11 cellular contexts compared by ENCODE assay signal in genomic region chr21:42125571-42126544, GRCh38. TPM values are rescaled to one million over a fixed set of nuclear protein-coding genes. Genes with fewer than 3 reads are reported as not detected.
A peak's percentile ranks its signal among the peaks of the same experiment; 100 is the strongest.
DNase-seq lines count a peak whose midpoint lies in the region; ATAC-seq, FAIRE-seq and TF ChIP-seq lines count a peak whose summit lies in the region.
"Had no signal": no experiment of that assay in that cellular context is flagged by ENCODE, and none has a peak within 500 bp of the region (broad histone marks: within the 10 kb centered on the region; RNA-seq: fewer than 3 reads in every experiment).

No MANE protein-coding gene starts in this region.

- no peak overlapping the region for H3K9ac ChIP-seq in endothelial cell of umbilical vein (replicated peaks; ENCODE audit: extremely low read depth, insufficient read depth, low read length)

- dilution Hi-C loops in endothelial cell of umbilical vein (cut with MboI; ENCODE audit: extremely low pct_ligation_motif_present, low sequenced_read_pairs) = no loop called here

- no peaks in the 10 kb centered on the region for H3K79me2 ChIP-seq in endothelial cell of umbilical vein (ENCODE audit: control insufficient read depth, insufficient read depth, low read length)

- H3K27ac ChIP-seq in endothelial cell of umbilical vein (ENCODE audit: insufficient read depth, low read depth, low read length) (no peak overlapping the region), spleen (no peak overlapping the region)

- no peaks in the 10 kb centered on the region for H3K9me1 ChIP-seq in endothelial cell of umbilical vein (replicated peaks; ENCODE audit: control insufficient read depth, extremely low read depth, insufficient read depth, low read length)

- TF ChIP-seq CTCF in endothelial cell of umbilical vein (IDR thresholded peaks at IDR 0.05; ENCODE audit: extremely low read depth in 1 of 2, insufficient read depth in 1 of 2, low read depth in 1 of 2, low read length in 2 of 2) = no peak
- TF ChIP-seq CTCF in spleen (IDR thresholded peaks at IDR 0.05 in 8 of 11, conservative IDR thresholded peaks at IDR 0.05 in 3 of 11) = no peak

- FAIRE-seq in endothelial cell of umbilical vein (lab: Jason Lieb, UNC) = no peak
- FAIRE-seq: frontal cortex, TTC549 had no signal

- H2AFZ ChIP-seq in endothelial cell of umbilical vein (ENCODE audit: low read depth, low read length) = no peak overlapping the region

- no peaks in the 10 kb centered on the region for H3K9me3 ChIP-seq in endothelial cell of umbilical vein (replicated peaks; ENCODE audit: control insufficient read depth, insufficient read depth, low read length)
- no peaks in the 10 kb centered on the region for H3K9me3 ChIP-seq in spleen

- intact Hi-C loops in endothelial cell of umbilical vein (cut with micrococcal nuclease) (no loop called here), spleen (cut with DNase I; ENCODE audit: low total_unique reads) (no loop called here)

- no peak overlapping the region for H3K4me2 ChIP-seq in endothelial cell of umbilical vein (ENCODE audit: insufficient read depth, low read length)

- POLR2A ChIA-PET in endothelial cell of umbilical vein (lab: Charles Lee) = no interaction called here

- DNase-seq in NCI-H82 (lab: John Stamatoyannopoulos, UW) (peak; percentile 33), NCI-H82 treated with DMSO at 0.1 percent for 48 hours (lab: John Stamatoyannopoulos, UW; ENCODE audit: unreplicated experiment) (no peak), NCI-H345 (lab: John Stamatoyannopoulos, UW) (peak; percentile 69), endothelial cell of umbilical vein (ENCODE audit: low read depth, low spot score) (no peak), spleen (peak; percentile 70), HUDEP-2 (lab: John Stamatoyannopoulos, UW; ENCODE audit: unreplicated experiment in 76 of 76) (no peak)
- DNase-seq: stimulated activated CD4-positive, alpha-beta T cell treated with anti-CD3 and anti-CD28 coated beads, Interleukin-4, amount 100 ng/mL, for 4 hours had no signal

- WGBS in spleen, 5 donors = 40 to 56% (median 50%) methylated on average over 17 to 29 of the region's 29 CpGs

- H3K4me3 ChIP-seq in endothelial cell of umbilical vein (replicated peaks in 1 of 3; ENCODE audit: insufficient read depth in 1 of 3, low read depth in 1 of 3, low read length in 3 of 3) (no peak overlapping the region), spleen (no peak overlapping the region)

- H3K4me1 ChIP-seq in endothelial cell of umbilical vein (ENCODE audit: control insufficient read depth, extremely low read depth, insufficient read depth, low read length) (no peaks in the 10 kb centered on the region), spleen (peaks cover 0 to 12% (median 0%) of the 10 kb centered on the region in 6 donors)

- H3K27me3 ChIP-seq in endothelial cell of umbilical vein (ENCODE audit: control insufficient read depth in 2 of 2, insufficient read depth in 2 of 2, low read length in 2 of 2) = peaks cover 0 to 5% of the 10 kb centered on the region in 2 experiments
- peaks cover 0 to 80% (median 25%) of the 10 kb centered on the region in 7 donors for H3K27me3 ChIP-seq in spleen (replicated peaks in 1 of 7)

- no peak for TF ChIP-seq POLR2A in endothelial cell of umbilical vein (IDR thresholded peaks at IDR 0.05; ENCODE audit: low read depth, low read length)
- no peak for TF ChIP-seq POLR2A in spleen (IDR thresholded peaks at IDR 0.05)

- CTCF ChIA-PET in endothelial cell of umbilical vein (lab: Charles Lee) = interaction anchor here (0.5 to 2.6 kb wide), 4 partner anchors 8 to 309 kb away, joined by 3 to 14 read pairs (median 5); no protein-coding TSS in a partner anchor

- H3K36me3 ChIP-seq in endothelial cell of umbilical vein (ENCODE audit: control insufficient read depth in 2 of 2, extremely low read depth in 1 of 2, insufficient read depth in 2 of 2, low read length in 2 of 2) (no peaks in the 10 kb centered on the region), spleen (no peaks in the 10 kb centered on the region)

- ATAC-seq in GM21367 (IDR thresholded peaks at IDR 0.05; ENCODE audit: unreplicated experiment) (no peak), GM18867 (IDR thresholded peaks at IDR 0.05; ENCODE audit: unreplicated experiment) (no peak)

- BruUV-seq in endothelial cell of umbilical vein (replicated peaks; lab: Mats Ljungman, UMichigan) = no TSS peak

- H4K20me1 ChIP-seq in endothelial cell of umbilical vein (replicated peaks; ENCODE audit: control insufficient read depth, extremely low read depth, insufficient read depth, low read length) = no peaks in the 10 kb centered on the region

TF ChIP-seq in endothelial cell of umbilical vein, 7 proteins besides CTCF, POLR2A, EP300 and RAD21:
- TF ChIP-seq JUN (IDR thresholded peaks at IDR 0.05; ENCODE audit: borderline replicate concordance, insufficient read depth, insufficient read length, low read depth) (peak; percentile 17), MAX (IDR thresholded peaks at IDR 0.05; ENCODE audit: insufficient read depth, insufficient read length) (no peak), FOS (IDR thresholded peaks at IDR 0.05; ENCODE audit: borderline replicate concordance, insufficient read depth, low read length) (no peak)
TF ChIP-seq in endothelial cell of umbilical vein: peak in this region for 1.

RNA-seq across cellular contexts. Expression of gene UMODL1, which starts 54.7 kb away (rescaled TPM):
- total RNA-seq in endothelial cell of umbilical vein (not detected in 2 replicates), spleen (under 1 TPM in 5 of 7 donors, not detected in 2; 0.09 to 0.85 (median 0.28) TPM)
- polyA plus RNA-seq in endothelial cell of umbilical vein (not detected in 2 replicates), spleen (under 1 TPM in 2 of 3 donors, not detected in 1; 0.02 to 0.03 TPM)
- polyA plus RNA-seq in endothelial cell of umbilical vein (2011; cell fraction: cytosol; rRNA removed) = not detected in 2 replicates
- not detected in 2 replicates for polyA plus RNA-seq in endothelial cell of umbilical vein (2011; cell fraction: nucleus; rRNA removed)
- not detected in 2 replicates for polyA plus RNA-seq in endothelial cell of umbilical vein (2012)
- polyA minus RNA-seq in endothelial cell of umbilical vein = not detected in 2 replicates
- not detected for polyA minus RNA-seq in endothelial cell of umbilical vein (2011; cell fraction: cytosol; rRNA and poly(A)+ RNA removed)
- not detected in 2 replicates for polyA minus RNA-seq in endothelial cell of umbilical vein (2011; cell fraction: nucleus; rRNA and poly(A)+ RNA removed)
- total RNA-seq: frontal cortex had no signal

Comparison
In these comparisons a context has a peak if more than half of its experiments do, and no peak if none do; other contexts are left out.
1. DNase-seq: peak in NCI-H82 (single experiment), NCI-H345 (single experiment) and spleen (single experiment); none in NCI-H82 treated with DMSO at 0.1 percent for 48 hours (single experiment), endothelial cell of umbilical vein (single experiment) and HUDEP-2 (0 of 76).